ENCODE assay signal across 12 cellular contexts in the genomic region with DNA sequence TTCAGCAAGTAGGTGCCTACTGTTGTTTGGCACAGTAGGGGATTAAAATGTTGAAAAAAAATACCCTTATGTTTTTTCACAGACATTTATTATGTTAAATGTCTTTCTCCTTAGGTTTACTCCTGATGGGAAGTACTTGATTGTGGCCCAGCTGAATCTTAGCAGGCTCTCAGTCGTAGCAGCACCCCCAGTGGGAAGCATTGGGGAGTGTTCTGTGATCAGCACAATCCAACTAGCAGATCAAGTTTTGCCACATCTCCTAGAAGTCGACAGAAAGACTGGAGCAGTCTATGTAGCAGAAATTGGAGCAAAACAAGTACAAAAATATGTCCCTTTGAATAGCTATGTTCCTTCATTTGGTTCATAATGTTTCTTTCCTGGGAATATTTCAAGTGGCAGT. TPM values are rescaled to one million over a fixed set of nuclear protein-coding genes. Genes with fewer than 3 reads are reported as not detected.
A peak's percentile ranks its signal among the peaks of the same experiment; 100 is the strongest.
DNase-seq lines count a peak whose midpoint lies in the region; ATAC-seq and TF ChIP-seq lines count a peak whose summit lies in the region.
"Had no signal": no experiment of that assay in that cellular context is flagged by ENCODE, and none has a peak within 500 bp of the region (broad histone marks: within the 10 kb centered on the region; RNA-seq: fewer than 3 reads in every experiment).

No MANE protein-coding gene starts in this region.

- no TSS peak for BruUV-seq in IMR-90 (replicated peaks; lab: Mats Ljungman, UMichigan)

- no peaks in the 10 kb centered on the region for H3K4me1 ChIP-seq in IMR-90 (ENCODE audit: control insufficient read depth, insufficient read depth, low read length)

- H3K27me3 ChIP-seq in IMR-90 (ENCODE audit: control insufficient read depth, insufficient read depth, low read length) (no peaks in the 10 kb centered on the region), brain microvascular endothelial cell (replicated peaks) (no peaks in the 10 kb centered on the region)

- no peak for TF ChIP-seq POLR2A in IMR-90 (IDR thresholded peaks at IDR 0.05; ENCODE audit: low read depth, low read length)

- H4K91ac ChIP-seq in IMR-90 (ENCODE audit: insufficient read depth, low read depth, low read length): no peak overlapping the region

- no peak overlapping the region for H3K4ac ChIP-seq in IMR-90 (ENCODE audit: low read depth, low read length)

- H3K14ac ChIP-seq in IMR-90 (replicated peaks; ENCODE audit: low read depth, low read length): no peak overlapping the region

- no peak overlapping the region for H4K8ac ChIP-seq in IMR-90 (ENCODE audit: low read depth in 2 of 2, low read length in 2 of 2)

- H2BK5ac ChIP-seq in IMR-90 (ENCODE audit: low read depth, low read length, poor library complexity, severe bottlenecking): no peak overlapping the region

- H3K27me3 Mint-ChIP-seq in mesothelial cell of epicardium (ENCODE audit: low read depth): no peaks in the 10 kb centered on the region
- H3K27me3 Mint-ChIP-seq: activated B cell treated with CpG ODN at 0.5 μM for 24 hours had no signal

- H3K27ac Mint-ChIP-seq in mesothelial cell of epicardium: peak overlapping the region; percentile 62
- H3K27ac Mint-ChIP-seq: activated B cell treated with CpG ODN at 0.5 μM for 24 hours had no signal

- no peaks in the 10 kb centered on the region for H3K9me1 ChIP-seq in IMR-90 (ENCODE audit: insufficient read depth, low read length)

- no peak overlapping the region for H3K4me2 ChIP-seq in IMR-90 (ENCODE audit: low read depth, low read length)

- no peak overlapping the region for H2BK20ac ChIP-seq in IMR-90 (ENCODE audit: low read depth, low read length)

- no peaks in the 10 kb centered on the region for H4K20me1 ChIP-seq in IMR-90 (ENCODE audit: insufficient read depth, low read length)

- H2BK120ac ChIP-seq in IMR-90 (ENCODE audit: low read depth, low read length): no peak overlapping the region

- H3K9me3 ChIP-seq in IMR-90 (ENCODE audit: control insufficient read depth, insufficient read depth, low read length): no peaks in the 10 kb centered on the region

- H2AFZ ChIP-seq in IMR-90 (replicated peaks; ENCODE audit: low read length, poor library complexity): no peak overlapping the region

- H2AK5ac ChIP-seq in IMR-90 (ENCODE audit: low read depth, low read length): no peak overlapping the region

- H3K36me3 Mint-ChIP-seq in mesothelial cell of epicardium: peaks cover 9% of the 10 kb centered on the region

- in situ Hi-C loops in IMR-90 (cut with MboI; ENCODE audit: low sequenced_read_pairs) (no loop called here), brain microvascular endothelial cell (cut with HindIII; ENCODE audit: low pct_ligation_motif_present, low sequenced_read_pairs) (no loop called here)

- POLR2A ChIA-PET in IMR-90 (lab: Charles Lee; ENCODE audit: unreplicated experiment): no interaction called here

- no peak for TF ChIP-seq CTCF in IMR-90 (conservative IDR thresholded peaks at IDR 0.05; ENCODE audit: low read depth, low read length)
- peak; percentile 52 for TF ChIP-seq CTCF in brain microvascular endothelial cell (IDR thresholded peaks at IDR 0.05; ENCODE audit: low read depth, low read length, missing control alignments)
- no peak for TF ChIP-seq CTCF in mesothelial cell of epicardium (IDR thresholded peaks at IDR 0.05; ENCODE audit: unreplicated experiment)

- no peak overlapping the region for H3K4me3 ChIP-seq in IMR-90 (ENCODE audit: insufficient read depth, low read depth, low read length)
- H3K4me3 ChIP-seq in brain microvascular endothelial cell (ENCODE audit: low read depth, low read length): no peak overlapping the region

- DNase-seq in COR-L47 (lab: John Stamatoyannopoulos, UW) (peak; percentile 12), IMR-90 (no peak), brain microvascular endothelial cell (no peak), mesothelial cell of epicardium (ENCODE audit: low spot score in 2 of 2, unreplicated experiment in 2 of 2) (no peak), NCI-H510A treated with DMSO at 0.1 percent for 48 hours (lab: John Stamatoyannopoulos, UW) (no peak), foreskin melanocyte (no peak)
- no peak for DNase-seq in activated CD8-positive, alpha-beta memory T cell treated with anti-CD3 and anti-CD28 coated beads for 24 hours
- DNase-seq: activated B cell treated with CpG ODN at 0.5 μM for 24 hours; activated T-cell treated with anti-CD3 and anti-CD28 coated beads, Interleukin-2, amount 50 U/mL, for 72 hours; kidney; natural killer cell had no signal

- H4K5ac ChIP-seq in IMR-90 (ENCODE audit: low read depth, low read length): no peak overlapping the region

- ATAC-seq in IMR-90 (ENCODE audit: low read depth): 0 out of 2 replicates have a peak, but pooled peaks have one; percentile 21
- no peak for ATAC-seq in GM18517 (IDR thresholded peaks at IDR 0.05; ENCODE audit: unreplicated experiment)
- ATAC-seq: activated T-cell treated with anti-CD3 and anti-CD28 coated beads, Interleukin-2, amount 50 U/mL, for 72 hours; natural killer cell had no signal

- H3K4me1 Mint-ChIP-seq in mesothelial cell of epicardium: peaks cover 22% of the 10 kb centered on the region
- H3K4me1 Mint-ChIP-seq: activated B cell treated with CpG ODN at 0.5 μM for 24 hours had no signal

- H3K18ac ChIP-seq in IMR-90 (ENCODE audit: low read depth, low read length): no peak overlapping the region

- no peak overlapping the region for H2BK15ac ChIP-seq in IMR-90 (ENCODE audit: low read depth, low read length)

- no CpG with 5 or more reads among the region's 2 CpGs for WGBS in IMR-90 (ENCODE audit: extremely low coverage in 2 of 2, insufficient read length in 1 of 2), 2 experiments

- CTCF ChIA-PET in IMR-90 (lab: Yijun Ruan, JAX): interaction anchor here (0.8 kb wide), 1 partner anchor 9 kb away, joined by 3 read pairs; no protein-coding TSS in a partner anchor

- H3K27ac ChIP-seq in IMR-90 (ENCODE audit: insufficient read depth, low read length) (no peak overlapping the region), brain microvascular endothelial cell (no peak overlapping the region)

- dilution Hi-C loops in IMR-90 (cut with HindIII; ENCODE audit: low sequenced_read_pairs, unreplicated experiment): no loop called here

- no peaks in the 10 kb centered on the region for H3K9me3 Mint-ChIP-seq in mesothelial cell of epicardium
- H3K9me3 Mint-ChIP-seq: activated B cell treated with CpG ODN at 0.5 μM for 24 hours; activated T-cell treated with anti-CD3 and anti-CD28 coated beads, Interleukin-2, amount 50 U/mL, for 72 hours; natural killer cell had no signal

- no peak for TF ChIP-seq RAD21 in IMR-90 (IDR thresholded peaks at IDR 0.05; ENCODE audit: low read length)

- H3K36me3 ChIP-seq in IMR-90 (ENCODE audit: control insufficient read depth, insufficient read depth, low read length) (0 out of 2 replicates have a peak, but pooled peaks cover 2% of the 10 kb centered on the region), brain microvascular endothelial cell (replicated peaks) (no peaks in the 10 kb centered on the region)

- H3K9ac ChIP-seq in IMR-90 (ENCODE audit: low read depth, low read length): no peak overlapping the region

- H3K79me1 ChIP-seq in IMR-90 (ENCODE audit: low read depth in 1 of 2, low read length in 2 of 2): no peaks in the 10 kb centered on the region

- H3K4me3 Mint-ChIP-seq in mesothelial cell of epicardium: no peak overlapping the region
- H3K4me3 Mint-ChIP-seq: activated B cell treated with CpG ODN at 0.5 μM for 24 hours; activated T-cell treated with anti-CD3 and anti-CD28 coated beads, Interleukin-2, amount 50 U/mL, for 72 hours; natural killer cell had no signal

- no peak overlapping the region for H3K56ac ChIP-seq in IMR-90 (ENCODE audit: extremely low read depth, insufficient read depth, low read length)

- no peak overlapping the region for H3K23ac ChIP-seq in IMR-90 (ENCODE audit: low read depth, low read length)

- no peak overlapping the region for H2AK9ac ChIP-seq in IMR-90 (replicated peaks; ENCODE audit: low read depth, low read length, poor library complexity)

- intact Hi-C loops in IMR-90 (cut with micrococcal nuclease): loop anchor here (10.0 kb wide), 1 partner anchor 1637 kb away; no protein-coding TSS in a partner anchor

TF ChIP-seq in IMR-90, 13 proteins besides CTCF, POLR2A, EP300 and RAD21 (continues in another document):
- TF ChIP-seq BHLHE40 (IDR thresholded peaks at IDR 0.05; ENCODE audit: low read depth, low read length): no peak
- TF ChIP-seq, protein P1, sequence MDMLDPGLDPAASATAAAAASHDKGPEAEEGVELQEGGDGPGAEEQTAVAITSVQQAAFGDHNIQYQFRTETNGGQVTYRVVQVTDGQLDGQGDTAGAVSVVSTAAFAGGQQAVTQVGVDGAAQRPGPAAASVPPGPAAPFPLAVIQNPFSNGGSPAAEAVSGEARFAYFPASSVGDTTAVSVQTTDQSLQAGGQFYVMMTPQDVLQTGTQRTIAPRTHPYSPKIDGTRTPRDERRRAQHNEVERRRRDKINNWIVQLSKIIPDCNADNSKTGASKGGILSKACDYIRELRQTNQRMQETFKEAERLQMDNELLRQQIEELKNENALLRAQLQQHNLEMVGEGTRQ (IDR thresholded peaks at IDR 0.05; ENCODE audit: low read depth, low read length): no peak
- no peak for TF ChIP-seq MXI1 (IDR thresholded peaks at IDR 0.05; ENCODE audit: borderline replicate concordance, low read depth, low read length)
- TF ChIP-seq CEBPB (IDR thresholded peaks at IDR 0.05; ENCODE audit: low read depth, low read length): no peak
- no peak for TF ChIP-seq NFE2L2 (IDR thresholded peaks at IDR 0.05; ENCODE audit: low read depth, low read length)
- TF ChIP-seq SMC3 (IDR thresholded peaks at IDR 0.05; ENCODE audit: low read depth, low read length): no peak
- TF ChIP-seq FOS (IDR thresholded peaks at IDR 0.05; ENCODE audit: low read depth, low read length): no peak

RNA-seq across cellular contexts. Expression of a gene that starts 9.3 kb away (rescaled TPM):
- total RNA-seq in IMR-90 (2012; rRNA removed) (3.0 and 5.6 TPM in 2 replicates), mesothelial cell of epicardium (39.7 to 42.9 TPM (median 42.2 TPM) in 3 replicates)
- 3.0 and 4.2 TPM in 2 replicates for polyA plus RNA-seq in IMR-90 (2012; rRNA removed)
- polyA plus RNA-seq in IMR-90 (2012; cell fraction: cytosol; rRNA removed): 0.59 and 0.94 TPM in 2 replicates
- polyA plus RNA-seq in IMR-90 (2012; cell fraction: nucleus; rRNA removed; ENCODE audit: low replicate concordance): 3.4 and 19.7 TPM in 2 replicates

RNA-seq across cellular contexts. Expression of a gene that starts 9.7 kb away (rescaled TPM):
- 2.0 and 4.2 TPM in 2 replicates for total RNA-seq in IMR-90 (2012; rRNA removed)
- polyA plus RNA-seq in IMR-90 (2012; rRNA removed): 13.2 and 13.4 TPM in 2 replicates
- 2.8 and 6.3 TPM in 2 replicates for polyA plus RNA-seq in IMR-90 (2012; cell fraction: cytosol; rRNA removed)
- polyA plus RNA-seq in IMR-90 (2012; cell fraction: nucleus; rRNA removed; ENCODE audit: low replicate concordance): 15.3 and 37.1 TPM in 2 replicates
- total RNA-seq in mesothelial cell of epicardium: 54.4 to 58.8 TPM (median 58.0 TPM) in 3 replicates

RNA-seq across cellular contexts. Expression of a gene that starts 56.9 kb away (rescaled TPM):
- total RNA-seq in IMR-90 (2012; rRNA removed) (not detected in 2 replicates), mesothelial cell of epicardium (not detected in 3 replicates)
- polyA plus RNA-seq in IMR-90 (2012; rRNA removed): not detected in 2 replicates
- not detected in 2 replicates for polyA plus RNA-seq in IMR-90 (2012; cell fraction: cytosol; rRNA removed)
- not detected in 2 replicates for polyA plus RNA-seq in IMR-90 (2012; cell fraction: nucleus; rRNA removed; ENCODE audit: low replicate concordance)
- total RNA-seq: activated B cell treated with CpG ODN at 0.5 μM for 24 hours; activated T-cell treated with anti-CD3 and anti-CD28 coated beads, Interleukin-2, amount 50 U/mL, for 72 hours; kidney; natural killer cell had no signal

Comparison
In these comparisons a context has a peak if more than half of its experiments do, and no peak if none do; other contexts are left out.
1. RNA of a gene that starts 9.7 kb away (total RNA-seq): 54.4 to 58.8 TPM in mesothelial cell of epicardium; 2.0 to 4.2 TPM in IMR-90; every median in the first group is over 10 times any median in the second.